Comparison of ENCODE assay signal across 10 cellular contexts in the genomic region with DNA sequence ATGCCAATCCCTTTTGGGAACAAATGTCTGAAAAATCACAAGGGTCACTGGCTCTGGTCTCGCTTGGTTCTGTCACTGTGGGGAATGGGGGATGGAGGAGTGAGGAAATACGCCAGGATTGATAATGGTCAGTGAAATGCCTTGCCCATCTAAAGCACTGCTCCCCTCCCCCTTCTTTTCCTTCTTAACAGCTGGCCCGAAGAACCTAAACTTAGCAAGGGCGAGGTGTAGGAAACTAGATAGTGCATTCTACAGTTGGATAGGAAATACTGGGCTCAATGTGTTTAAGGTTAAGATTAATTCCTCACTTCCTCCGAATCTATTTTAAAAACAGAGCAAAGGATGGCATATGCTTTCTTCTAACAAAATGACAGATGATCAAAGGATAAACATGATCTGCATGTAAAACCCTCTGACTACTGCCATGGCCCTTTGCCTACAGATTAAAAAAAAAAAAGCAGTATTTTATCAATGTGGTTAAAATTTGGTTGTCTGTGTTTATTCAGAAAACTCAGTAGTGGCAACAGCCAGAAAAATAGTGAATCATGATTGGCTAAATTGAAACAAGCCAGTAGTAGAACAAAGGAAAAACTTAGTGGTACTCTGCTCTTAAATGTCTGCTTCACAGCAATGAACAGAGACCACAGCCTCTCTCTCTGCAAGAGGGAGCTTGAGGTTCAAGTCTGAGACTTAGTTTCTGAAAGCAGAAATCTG.
DNase-seq lines count a peak whose midpoint lies in the region; ATAC-seq lines count a peak whose summit lies in the region.
"Had no signal": no experiment of that assay in that cellular context is flagged by ENCODE, and none has a peak within 500 bp of the region (broad histone marks: within the 10 kb centered on the region; RNA-seq: fewer than 3 reads in every experiment).

No MANE protein-coding gene starts in this region.

- H3K4me1 Mint-ChIP-seq in activated CD8-positive, alpha-beta T cell treated with anti-CD3 and anti-CD28 coated beads, Interleukin-2, amount 10 ng/mL, durations not matched to agents 7 days and 5 days (ENCODE audit: low read depth): no peaks in the 10 kb centered on the region
- H3K4me1 Mint-ChIP-seq in stimulated activated naive CD8-positive, alpha-beta T cell treated with anti-CD3 and anti-CD28 coated beads, Interleukin-15, amount 100 ng/mL, for 72 hours: peaks cover 3% of the 10 kb centered on the region

- H3K9me3 Mint-ChIP-seq in activated CD8-positive, alpha-beta T cell treated with anti-CD3 and anti-CD28 coated beads, Interleukin-2, amount 10 ng/mL, durations not matched to agents 7 days and 5 days (ENCODE audit: insufficient read depth): no peaks in the 10 kb centered on the region
- H3K9me3 Mint-ChIP-seq in stimulated activated naive CD8-positive, alpha-beta T cell treated with anti-CD3 and anti-CD28 coated beads, Interleukin-15, amount 100 ng/mL, for 72 hours: peaks cover 0 to 5% of the 10 kb centered on the region in 2 donors

- POLR2A ChIA-PET in activated CD8-positive, alpha-beta T cell treated with anti-CD3 and anti-CD28 coated beads, Interleukin-2, amount 10 ng/mL, durations not matched to agents 7 days and 5 days (lab: Charles Lee): interaction anchor here (1.0 kb wide), 1 partner anchor 13 kb away, joined by 4 read pairs; no protein-coding TSS in a partner anchor

- ATAC-seq in activated CD4-positive, CD25-positive, alpha-beta regulatory T cell treated with anti-CD3 and anti-CD28 coated beads, Interleukin-2, amount 50 U/mL, for 24 hours: peak; percentile 52 to 66
- peak; percentile 79 for ATAC-seq in activated CD8-positive, alpha-beta T cell treated with anti-CD3 and anti-CD28 coated beads, Interleukin-2, amount 10 ng/mL, durations not matched to agents 7 days and 5 days
- peak; percentile 73 for ATAC-seq in stimulated activated naive CD8-positive, alpha-beta T cell treated with anti-CD3 and anti-CD28 coated beads, Interleukin-15, amount 100 ng/mL, for 72 hours
- ATAC-seq in HG02759 (IDR thresholded peaks at IDR 0.05; ENCODE audit: unreplicated experiment) (no peak), HG02870 (IDR thresholded peaks at IDR 0.05; ENCODE audit: unreplicated experiment) (no peak)

- H3K27me3 Mint-ChIP-seq in activated CD8-positive, alpha-beta T cell treated with anti-CD3 and anti-CD28 coated beads, Interleukin-2, amount 10 ng/mL, durations not matched to agents 7 days and 5 days (ENCODE audit: low read depth): peaks cover 4% of the 10 kb centered on the region
- H3K27me3 Mint-ChIP-seq in stimulated activated naive CD8-positive, alpha-beta T cell treated with anti-CD3 and anti-CD28 coated beads, Interleukin-15, amount 100 ng/mL, for 72 hours: no peaks in the 10 kb centered on the region

- peak overlapping the region; percentile 32 for H3K27ac Mint-ChIP-seq in activated CD8-positive, alpha-beta T cell treated with anti-CD3 and anti-CD28 coated beads, Interleukin-2, amount 10 ng/mL, durations not matched to agents 7 days and 5 days
- H3K27ac Mint-ChIP-seq in stimulated activated naive CD8-positive, alpha-beta T cell treated with anti-CD3 and anti-CD28 coated beads, Interleukin-15, amount 100 ng/mL, for 72 hours: peak overlapping the region; percentile 17 to 51

- H3K4me3 Mint-ChIP-seq in activated CD8-positive, alpha-beta T cell treated with anti-CD3 and anti-CD28 coated beads, Interleukin-2, amount 10 ng/mL, durations not matched to agents 7 days and 5 days: no peak overlapping the region
- H3K4me3 Mint-ChIP-seq in stimulated activated naive CD8-positive, alpha-beta T cell treated with anti-CD3 and anti-CD28 coated beads, Interleukin-15, amount 100 ng/mL, for 72 hours: no peak overlapping the region

- CTCF ChIA-PET in activated CD8-positive, alpha-beta T cell treated with anti-CD3 and anti-CD28 coated beads, Interleukin-2, amount 10 ng/mL, durations not matched to agents 7 days and 5 days (lab: Charles Lee): interaction anchor here (0.6 to 3.6 kb wide), 6 partner anchors 10 to 262 kb away, joined by 3 to 10 read pairs (median 4); no protein-coding TSS in a partner anchor

- DNase-seq in activated CD4-positive, CD25-positive, alpha-beta regulatory T cell treated with anti-CD3 and anti-CD28 coated beads, Interleukin-2, amount 50 U/mL, for 72 hours: no peak
- no peak for DNase-seq in activated CD8-positive, alpha-beta T cell treated with anti-CD3 and anti-CD28 coated beads, Interleukin-2, amount 10 ng/mL, durations not matched to agents 7 days and 5 days
- DNase-seq in left kidney (ENCODE audit: low read depth, low spot score): peak; percentile 41
- DNase-seq in stimulated activated naive CD8-positive, alpha-beta T cell treated with anti-CD3 and anti-CD28 coated beads, Interleukin-15, amount 100 ng/mL, for 72 hours: no peak
- DNase-seq in pons (ENCODE audit: low spot score): no peak
- DNase-seq: NCI-H187, transverse colon had no signal

- H3K36me3 Mint-ChIP-seq in activated CD8-positive, alpha-beta T cell treated with anti-CD3 and anti-CD28 coated beads, Interleukin-2, amount 10 ng/mL, durations not matched to agents 7 days and 5 days (ENCODE audit: low read depth): peaks cover 3% of the 10 kb centered on the region

Comparison
In these comparisons a context has a peak if more than half of its experiments do, and no peak if none do; other contexts are left out.
1. ATAC-seq: peak in activated CD4-positive, CD25-positive, alpha-beta regulatory T cell treated with anti-CD3 and anti-CD28 coated beads, Interleukin-2, amount 50 U/mL, for 24 hours (2 of 2), activated CD8-positive, alpha-beta T cell treated with anti-CD3 and anti-CD28 coated beads, Interleukin-2, amount 10 ng/mL, durations not matched to agents 7 days and 5 days (single experiment) and stimulated activated naive CD8-positive, alpha-beta T cell treated with anti-CD3 and anti-CD28 coated beads, Interleukin-15, amount 100 ng/mL, for 72 hours (single experiment); none in HG02759 (single experiment) and HG02870 (single experiment).